ENCODE assay signal across 1 cellular context in the genomic region with DNA sequence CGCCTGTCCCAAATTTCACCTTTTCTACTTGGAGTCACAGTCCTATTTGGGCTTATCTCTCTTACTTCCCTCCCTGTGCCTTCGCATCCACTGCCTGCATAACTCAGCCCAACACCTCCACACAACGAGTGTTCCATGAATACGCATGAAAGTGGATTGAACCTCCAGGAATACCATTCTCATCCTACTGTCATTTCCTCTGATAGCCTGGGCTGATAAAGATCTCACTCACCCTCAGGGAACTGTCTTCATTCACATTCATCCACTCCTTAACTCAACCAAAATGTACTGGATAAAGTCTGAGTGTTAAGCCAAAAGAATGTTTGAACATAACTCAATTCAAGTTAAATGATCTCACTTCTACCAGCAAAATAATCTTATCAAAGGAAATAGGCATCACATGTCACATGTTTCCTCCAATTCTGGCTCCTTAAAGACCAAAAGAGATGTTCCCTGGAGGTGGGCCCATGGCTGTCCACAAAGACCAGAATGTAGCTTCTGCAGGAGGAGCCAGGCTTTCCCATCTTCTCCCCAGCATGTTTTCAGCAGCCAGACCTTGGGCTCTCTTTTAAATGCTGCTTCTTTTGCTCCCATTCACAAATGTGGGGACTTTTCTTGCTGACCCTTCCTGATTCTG.
TF ChIP-seq lines count a peak whose summit lies in the region.

No MANE protein-coding gene starts in this region.

TF ChIP-seq in SK-N-SH treated with all-trans-retinoic acid at 6 μM for 48 hours, 23 proteins besides CTCF, POLR2A, EP300 and RAD21 (continued from another document):
- no peak for TF ChIP-seq ZNF565 (CRISPR knock-in tag; conservative IDR thresholded peaks at IDR 0.05; ENCODE audit: low read depth)
- TF ChIP-seq ZFP3 (CRISPR knock-in tag; IDR thresholded peaks at IDR 0.05), result no peak
- TF ChIP-seq OSR1 (CRISPR knock-in tag; IDR thresholded peaks at IDR 0.05), result no peak
